10 cellular contexts compared by ENCODE assay signal in the genomic region with DNA sequence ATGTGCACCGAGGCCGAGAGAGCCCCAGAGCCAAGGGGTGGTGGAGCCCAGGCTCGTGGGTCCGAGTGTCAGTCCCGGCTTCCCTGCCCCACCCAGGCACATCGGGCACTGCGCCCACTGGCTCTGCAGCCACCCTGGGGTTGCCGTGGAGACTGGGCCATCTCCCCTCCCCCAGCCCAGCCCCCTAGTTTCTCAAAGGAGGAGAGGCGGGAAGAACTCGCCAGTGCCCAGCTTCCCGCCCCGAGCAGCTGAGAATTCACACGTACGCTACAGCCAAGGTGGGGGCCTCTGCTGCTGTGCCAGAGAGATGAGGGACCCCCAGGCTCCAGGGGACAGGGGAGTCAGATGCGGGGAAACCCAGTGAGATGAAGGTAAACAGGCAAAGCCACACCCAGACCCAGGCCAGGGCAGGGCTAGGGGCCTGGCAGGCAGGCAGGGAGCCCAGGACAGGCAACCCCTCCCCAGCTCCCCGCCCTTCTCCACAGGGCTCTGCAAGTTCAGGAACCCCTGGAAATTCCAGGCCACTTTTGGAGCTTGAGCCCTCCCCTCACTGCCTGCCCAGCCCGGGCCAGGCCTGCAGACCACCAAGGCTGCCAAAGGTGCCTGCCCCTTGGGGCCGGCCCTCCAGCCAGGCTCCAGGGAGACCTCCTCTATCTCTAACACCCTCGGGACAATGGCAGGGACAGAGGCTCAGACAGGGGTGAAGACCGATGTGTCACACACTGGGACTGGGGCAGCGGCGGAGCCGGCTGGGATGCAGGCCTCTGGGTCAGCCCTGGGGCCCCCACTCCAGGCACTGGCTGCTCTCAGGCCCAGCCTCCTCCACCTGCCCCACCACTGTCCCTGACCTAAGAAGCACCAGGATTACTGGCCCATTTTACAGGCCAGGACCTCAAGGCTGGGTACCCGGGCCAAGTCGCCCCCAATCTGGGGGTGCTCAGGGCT. TPM values are rescaled to one million over a fixed set of nuclear protein-coding genes. Genes with fewer than 3 reads are reported as not detected.
DNase-seq lines count a peak whose midpoint lies in the region; ATAC-seq and TF ChIP-seq lines count a peak whose summit lies in the region.
"Had no signal": no experiment of that assay in that cellular context is flagged by ENCODE, and none has a peak within 500 bp of the region (broad histone marks: within the 10 kb centered on the region; RNA-seq: fewer than 3 reads in every experiment).

No MANE protein-coding gene starts in this region.

- TF ChIP-seq CTCF in coronary artery (IDR thresholded peaks at IDR 0.05): no peak
- no peak for TF ChIP-seq CTCF in right lobe of liver (IDR thresholded peaks at IDR 0.05)
- TF ChIP-seq CTCF in foreskin fibroblast (IDR thresholded peaks at IDR 0.05; ENCODE audit: low read depth, low read length): no peak

- H3K36me3 ChIP-seq in right lobe of liver (no peaks in the 10 kb centered on the region), thymus (ENCODE audit: control insufficient read depth, insufficient read depth) (no peaks in the 10 kb centered on the region)

- H3K27me3 ChIP-seq in right lobe of liver (no peaks in the 10 kb centered on the region), thymus (ENCODE audit: control insufficient read depth, insufficient read depth) (peaks cover 12% of the 10 kb centered on the region)

- intact Hi-C loops in right lobe of liver (cut with DNase I): no loop called here

- no peak for TF ChIP-seq POLR2A in right lobe of liver (IDR thresholded peaks at IDR 0.05)

- peak; percentile 67 for DNase-seq in NCI-H226
- DNase-seq in coronary artery (ENCODE audit: low spot score): peak; percentile 72
- DNase-seq in right lobe of liver: peak; percentile 25 to 57 (median 50)
- DNase-seq in foreskin fibroblast: no peak
- DNase-seq in NOMO-1 treated with DMSO at 0.1 percent for 48 hours (lab: John Stamatoyannopoulos, UW; ENCODE audit: unreplicated experiment): no peak
- DNase-seq in NCI-H2196 (lab: John Stamatoyannopoulos, UW; ENCODE audit: unreplicated experiment): no peak
- DNase-seq in COLO829 (ENCODE audit: low spot score): no peak
- DNase-seq: activated T-cell treated with anti-CD3 and anti-CD28 coated beads, Interleukin-2, amount 50 U/mL, for 1 hour; NCI-H526 treated with DMSO at 0.1 percent for 48 hours had no signal

- ATAC-seq in right lobe of liver: no peak

- H3K4me3 ChIP-seq in coronary artery: peak overlapping the region; percentile 32
- no peak overlapping the region for H3K4me3 ChIP-seq in right lobe of liver
- no peak overlapping the region for H3K4me3 ChIP-seq in thymus (ENCODE audit: low read length)
- H3K4me3 ChIP-seq in foreskin fibroblast (ENCODE audit: low read depth in 1 of 2, low read length in 2 of 2): no peak overlapping the region

- 78% methylated on average over 8 of the region's 25 CpGs for WGBS in right lobe of liver (ENCODE audit: insufficient coverage, low coverage, low lambda C conversion rate, missing lambda C conversion rate)
- WGBS in thymus: 88% methylated on average over 25 of the region's 25 CpGs

- H3K9me3 ChIP-seq in right lobe of liver (no peaks in the 10 kb centered on the region), thymus (ENCODE audit: control insufficient read depth) (no peaks in the 10 kb centered on the region)

- H3K27ac ChIP-seq in coronary artery (peak overlapping the region; percentile 94 to 95), right lobe of liver (no peak overlapping the region), thymus (ENCODE audit: low read depth) (peak overlapping the region; percentile 69)

- peaks cover 0 to 49% (median 24%) of the 10 kb centered on the region in 4 donors for H3K4me1 ChIP-seq in right lobe of liver
- no peaks in the 10 kb centered on the region for H3K4me1 ChIP-seq in thymus (ENCODE audit: control insufficient read depth, insufficient read depth, low read length)

RNA-seq across cellular contexts. Expression of gene LAMA5, which starts 6.0 kb away (rescaled TPM):
- total RNA-seq in right lobe of liver: 10 to 100 TPM; 30.3 to 80.8 (median 47.1) TPM
- polyA plus RNA-seq in thymus: 155 TPM

RNA-seq across cellular contexts. Expression of gene RPS21, which starts 25.8 kb away (rescaled TPM):
- total RNA-seq in right lobe of liver: 100 to 1,000 TPM; 339 to 696 (median 413) TPM
- polyA plus RNA-seq in thymus: 6,072 TPM

RNA-seq across cellular contexts. Expression of gene CABLES2, which starts 46.0 kb away (rescaled TPM):
- 1 to 10 TPM; 1.4 to 2.9 (median 2.5) TPM for total RNA-seq in right lobe of liver
- 3.5 TPM for polyA plus RNA-seq in thymus

RNA-seq across cellular contexts. Expression of gene ADRM1, which starts 58.3 kb away (rescaled TPM):
- 100 to 1,000 TPM in 2 of 6 experiments, 10 to 100 TPM in 4; 49.5 to 139 (median 55.7) TPM for total RNA-seq in right lobe of liver
- polyA plus RNA-seq in thymus: 71.5 TPM

Comparison
In these comparisons a context has a peak if more than half of its experiments do, and no peak if none do; other contexts are left out.
1. DNase-seq: peak in NCI-H226 (single experiment), coronary artery (single experiment) and right lobe of liver (3 of 3); none in foreskin fibroblast (0 of 2), NOMO-1 treated with DMSO at 0.1 percent for 48 hours (single experiment), NCI-H2196 (single experiment) and COLO829 (single experiment).
2. H3K27ac ChIP-seq: peak in coronary artery (2 of 2) and thymus (single experiment); none in right lobe of liver (0 of 3).